ENCODE assay signal across 23 cellular contexts in the genomic region with DNA sequence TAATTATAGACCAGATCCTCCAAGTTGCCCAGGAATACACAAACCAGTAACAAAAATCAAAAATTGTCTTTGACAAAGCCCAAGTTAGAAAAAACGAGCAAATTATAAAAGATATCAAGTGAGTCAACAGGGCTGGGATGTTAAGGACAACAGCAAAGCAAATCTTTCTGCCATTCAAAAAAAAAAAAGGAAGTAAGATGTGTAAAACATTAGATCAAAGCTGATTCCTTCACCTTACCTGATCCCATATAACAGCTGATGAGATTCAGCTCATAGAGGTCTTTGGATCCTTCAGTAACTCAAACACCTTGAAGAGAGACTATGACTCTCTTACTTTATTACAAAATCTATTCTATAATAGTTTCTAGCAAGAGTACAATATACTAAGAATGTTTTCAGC.
"Had no signal": no experiment of that assay in that cellular context is flagged by ENCODE, and none has a peak within 500 bp of the region (broad histone marks: within the 10 kb centered on the region; RNA-seq: fewer than 3 reads in every experiment).

No MANE protein-coding gene starts in this region.

- H3K27ac ChIP-seq: breast epithelium, coronary artery, KMS-11, SK-N-MC, WERI-Rb-1 had no signal

- H3K27me3 ChIP-seq: breast epithelium had no signal

- H3K4me2 ChIP-seq: KMS-11 had no signal

- H3K9me3 Mint-ChIP-seq: activated CD8-positive, alpha-beta T cell treated with anti-CD3 and anti-CD28 coated beads for 36 hours; activated naive CD4-positive, alpha-beta T cell treated with anti-CD3 and anti-CD28 coated beads, Interleukin-2, amount 50 U/mL, for 24 hours had no signal

- DNase-seq: activated CD4-positive, alpha-beta T cell treated with anti-CD3 and anti-CD28 coated beads for 4 hours; activated CD8-positive, alpha-beta memory T cell treated with anti-CD3 and anti-CD28 coated beads, Interleukin-2, amount 50 U/mL, for 4 hours; activated CD8-positive, alpha-beta T cell treated with anti-CD3 and anti-CD28 coated beads for 36 hours; aorta; central memory CD4-positive, alpha-beta T cell; MM.1S; NCI-H1092; NCI-H146; NCI-H1930; NCI-H446; NCI-H524; OCI-M1; RPMI8226; T-helper 1 cell; WERI-Rb-1 had no signal

- H3K4me1 ChIP-seq: breast epithelium had no signal

- H3K9me3 ChIP-seq: breast epithelium had no signal

- H3K4me3 Mint-ChIP-seq: activated CD8-positive, alpha-beta T cell treated with anti-CD3 and anti-CD28 coated beads for 36 hours; activated naive CD4-positive, alpha-beta T cell treated with anti-CD3 and anti-CD28 coated beads, Interleukin-2, amount 50 U/mL, for 24 hours had no signal

- H3K4me3 ChIP-seq: breast epithelium, coronary artery, SK-N-MC had no signal

- H3K27ac Mint-ChIP-seq: activated CD8-positive, alpha-beta T cell treated with anti-CD3 and anti-CD28 coated beads for 36 hours; activated naive CD4-positive, alpha-beta T cell treated with anti-CD3 and anti-CD28 coated beads, Interleukin-2, amount 50 U/mL, for 24 hours had no signal

- H3K27me3 Mint-ChIP-seq: activated CD8-positive, alpha-beta T cell treated with anti-CD3 and anti-CD28 coated beads for 36 hours; activated naive CD4-positive, alpha-beta T cell treated with anti-CD3 and anti-CD28 coated beads, Interleukin-2, amount 50 U/mL, for 24 hours had no signal

- H3K36me3 ChIP-seq: breast epithelium had no signal

- ATAC-seq: activated CD4-positive, CD25-positive, alpha-beta regulatory T cell treated with anti-CD3 and anti-CD28 coated beads, Interleukin-2, amount 50 U/mL, for 24 hours; activated CD8-positive, alpha-beta T cell treated with anti-CD3 and anti-CD28 coated beads for 36 hours; Panc1; Right ventricle myocardium inferior had no signal
